ENCODE assay signal across 1 cellular context in the genomic region with DNA sequence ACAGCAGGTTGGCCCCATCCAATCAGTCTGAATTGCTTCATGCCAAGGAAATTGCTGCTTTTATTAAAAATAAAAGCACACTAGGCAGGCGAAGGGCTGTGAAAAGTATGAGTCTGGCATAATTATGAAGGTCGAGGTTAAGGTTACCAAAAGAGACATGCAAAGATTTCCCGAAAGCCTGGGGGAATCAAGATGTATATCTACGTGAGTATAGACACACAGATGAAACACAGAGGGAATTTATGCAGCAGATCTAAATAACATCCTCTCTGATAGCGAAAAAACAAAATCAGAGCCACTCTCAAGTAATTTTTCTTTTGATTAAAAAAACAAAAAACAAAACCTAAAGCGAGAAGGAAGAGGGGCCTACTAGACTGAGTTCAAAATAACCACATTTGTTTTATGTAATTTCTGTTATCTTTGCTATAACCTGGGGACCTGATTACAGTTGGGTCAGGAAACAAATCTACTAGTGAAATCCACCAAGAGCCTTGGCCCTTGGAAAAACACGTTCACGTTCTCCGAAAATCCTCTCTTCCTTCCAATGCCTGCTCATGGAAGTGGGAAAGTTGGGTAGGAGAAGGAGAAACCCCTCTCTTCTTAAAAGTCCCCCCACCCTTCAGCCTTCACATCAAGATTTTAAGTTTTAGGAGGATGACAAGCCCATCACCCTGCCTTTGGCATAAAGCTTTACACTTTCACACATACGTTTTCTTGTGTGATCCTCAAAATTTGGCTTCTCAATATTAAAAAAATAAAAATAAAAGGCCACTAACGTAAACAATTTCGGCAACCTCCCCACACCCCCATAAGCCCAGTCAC.
TF ChIP-seq lines count a peak whose summit lies in the region.

No MANE protein-coding gene starts in this region.

TF ChIP-seq in HCT116, 20 proteins besides CTCF, POLR2A, EP300 and RAD21 (continued from another document):
- TF ChIP-seq ELF1 (IDR thresholded peaks at IDR 0.05; ENCODE audit: borderline replicate concordance, low read depth): no peak
- no peak for TF ChIP-seq POLR2AphosphoS5 (IDR thresholded peaks at IDR 0.05; ENCODE audit: low read depth, low read length)
- no peak for TF ChIP-seq EGR1 (IDR thresholded peaks at IDR 0.05; ENCODE audit: low read depth)
- no peak for TF ChIP-seq ZNF274 (IDR thresholded peaks at IDR 0.05; ENCODE audit: low read depth, low read length)
